27 cellular contexts compared by ENCODE assay signal in genomic region chr3:112884678-112885290, GRCh38. TPM values are rescaled to one million over a fixed set of nuclear protein-coding genes. Genes with fewer than 3 reads are reported as not detected.
"Had no signal": no experiment of that assay in that cellular context is flagged by ENCODE, and none has a peak within 500 bp of the region (broad histone marks: within the 10 kb centered on the region; RNA-seq: fewer than 3 reads in every experiment).

No MANE protein-coding gene starts in this region.

- H3K4me2 ChIP-seq: PC-9 had no signal

- H3K36me3 ChIP-seq: Peyer's patch, SJSA1 had no signal

- H3K4me1 ChIP-seq: Peyer's patch, SJSA1 had no signal

- H2AFZ ChIP-seq: PC-9 had no signal

- H3K4me3 ChIP-seq: PC-9, Peyer's patch, SJSA1, SK-N-MC had no signal

- H3K9me3 ChIP-seq: Peyer's patch, SJSA1 had no signal

- H3K27me3 ChIP-seq: Peyer's patch, SJSA1 had no signal

- H3K27ac ChIP-seq: PC-9, Peyer's patch, SJSA1, SK-N-MC had no signal

- DNase-seq: KBM-7; MV-4-11; NCI-H1048; NCI-H1105; NCI-H1436 treated with DMSO at 0.1 percent for 48 hours; NCI-H1694; NCI-H187 treated with DMSO at 0.1 percent for 48 hours; NCI-H2029 treated with DMSO at 0.1 percent for 48 hours; NCI-H226; NCI-H446; NCI-H510A; NCI-H524 treated with DMSO at 0.1 percent for 48 hours; NCI-H69; NCI-H774; NK-92 treated with Interleukin-12 subunit alpha and Interleukin-12 subunit beta, amount 100 ng/mL, for 24 hours; OCI-M1; PC-9; Peyer's patch; Right ventricle myocardium superior; RPMI8226; SIG-M5 had no signal

RNA-seq across cellular contexts. Expression of gene CD200R1L, which starts 38.1 kb away (rescaled TPM):
- total RNA-seq: HT-29; LHCN-M2; MCF 10A; Peyer's patch; Right ventricle myocardium superior; SJSA1; T-helper 1 cell treated with Interleukin-12 subunit alpha and Interleukin-12 subunit beta and Interleukin-4 antibody, amounts not matched to agents 30 ng/mL and 1 ng/mL, for 36 hours had no signal
